In the genomic region with DNA sequence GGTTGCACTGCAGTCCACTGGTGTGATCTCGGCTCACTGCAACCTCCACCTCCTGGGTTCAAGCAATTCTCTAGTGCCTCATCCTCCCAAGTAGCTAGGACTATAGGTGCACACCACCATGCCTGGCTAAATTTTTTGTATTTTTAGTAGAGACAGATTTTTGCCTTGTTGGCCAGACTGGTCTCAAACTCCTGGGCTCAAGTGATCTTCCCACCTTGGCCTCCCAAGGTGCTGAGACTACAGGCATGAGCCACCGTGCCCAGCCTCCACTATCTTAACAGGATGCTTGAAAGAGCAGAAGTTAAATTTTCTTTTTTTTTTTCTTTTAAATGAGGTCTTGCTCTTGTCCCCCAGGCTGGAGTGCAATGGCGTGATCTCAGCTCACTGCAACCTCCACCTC, we compare ENCODE assay signal across 12 cellular contexts. TPM values are rescaled to one million over a fixed set of nuclear protein-coding genes. Genes with fewer than 3 reads are reported as not detected.
A peak's percentile ranks its signal among the peaks of the same experiment; 100 is the strongest.
DNase-seq lines count a peak whose midpoint lies in the region; ATAC-seq and TF ChIP-seq lines count a peak whose summit lies in the region.
"Not testable (repeated sequence)": the region's sequence is repeated elsewhere in the genome, so short reads cannot be mapped to it uniquely, and the experiment has no call there.
"Had no signal": no experiment of that assay in that cellular context is flagged by ENCODE, and none has a peak within 500 bp of the region (broad histone marks: within the 10 kb centered on the region; RNA-seq: fewer than 3 reads in every experiment).

No MANE protein-coding gene starts in this region.

- H3K36me3 Mint-ChIP-seq in chondrocyte (ENCODE audit: low read depth) = not testable (repeated sequence)
- H3K36me3 Mint-ChIP-seq in stimulated activated naive B cell treated with anti-CD40 and anti-IgM and Interleukin-4, amounts not matched to agents 10 μg/mL and 1 μg/mL and 100 μg/mL, for 72 hours = peaks cover 3 to 15% of the 10 kb centered on the region in 2 donors

- H3K4me1 Mint-ChIP-seq in chondrocyte (ENCODE audit: low read depth) = not testable (repeated sequence)
- peaks cover 23% of the 10 kb centered on the region in 2 donors for H3K4me1 Mint-ChIP-seq in stimulated activated naive B cell treated with anti-CD40 and anti-IgM and Interleukin-4, amounts not matched to agents 10 μg/mL and 1 μg/mL and 100 μg/mL, for 72 hours

- not testable (repeated sequence) for H3K4me3 Mint-ChIP-seq in chondrocyte (ENCODE audit: unreplicated experiment); stimulated activated naive B cell treated with anti-CD40 and anti-IgM and Interleukin-4, amounts not matched to agents 10 μg/mL and 1 μg/mL and 100 μg/mL, for 72 hours

- H3K27ac Mint-ChIP-seq in chondrocyte (ENCODE audit: unreplicated experiment) = not testable (repeated sequence)
- H3K27ac Mint-ChIP-seq in stimulated activated naive B cell treated with anti-CD40 and anti-IgM and Interleukin-4, amounts not matched to agents 10 μg/mL and 1 μg/mL and 100 μg/mL, for 72 hours = peak overlapping the region; percentile 20

- intact Hi-C loops in cardiac septum (cut with DNase I); sciatic nerve (cut with DNase I); upper lobe of right lung (cut with DNase I): not testable (repeated sequence)

- DNase-seq in chondrocyte (ENCODE audit: low spot score) = peak; percentile 5
- DNase-seq in cardiac septum (ENCODE audit: low spot score) = peak; percentile 35
- peak; percentile 9 for DNase-seq in mesenteric fat pad (ENCODE audit: low spot score)
- peak; percentile 12 for DNase-seq in sciatic nerve (ENCODE audit: low spot score)
- DNase-seq in stimulated activated naive B cell treated with anti-CD40 and anti-IgM and Interleukin-4, amounts not matched to agents 10 μg/mL and 1 μg/mL and 100 μg/mL, for 72 hours = not testable (repeated sequence)
- DNase-seq in upper lobe of right lung = peak; percentile 31

- not testable (repeated sequence) for TF ChIP-seq CTCF in chondrocyte (IDR thresholded peaks at IDR 0.05); upper lobe of right lung (IDR thresholded peaks at IDR 0.05)

- peaks cover 17% of the 10 kb centered on the region for H3K9me3 Mint-ChIP-seq in chondrocyte (ENCODE audit: low read depth)
- H3K9me3 Mint-ChIP-seq in stimulated activated naive B cell treated with anti-CD40 and anti-IgM and Interleukin-4, amounts not matched to agents 10 μg/mL and 1 μg/mL and 100 μg/mL, for 72 hours = peaks cover 4 to 11% of the 10 kb centered on the region in 2 donors

- ATAC-seq in sciatic nerve; stimulated activated naive B cell treated with anti-CD40 and anti-IgM and Interleukin-4, amounts not matched to agents 10 μg/mL and 1 μg/mL and 100 μg/mL, for 72 hours (replicated peaks); upper lobe of right lung: not testable (repeated sequence)

- H3K9me3 ChIP-seq in upper lobe of right lung = not testable (repeated sequence)

- H3K4me3 ChIP-seq in upper lobe of right lung = not testable (repeated sequence)

- not testable (repeated sequence) for H3K36me3 ChIP-seq in upper lobe of right lung

- not testable (repeated sequence) for H3K27me3 ChIP-seq in upper lobe of right lung

- not testable (repeated sequence) for H3K4me1 ChIP-seq in upper lobe of right lung

- H3K27me3 Mint-ChIP-seq in chondrocyte (ENCODE audit: low read depth) = peaks cover 11% of the 10 kb centered on the region
- H3K27me3 Mint-ChIP-seq in stimulated activated naive B cell treated with anti-CD40 and anti-IgM and Interleukin-4, amounts not matched to agents 10 μg/mL and 1 μg/mL and 100 μg/mL, for 72 hours = not testable (repeated sequence)

- not testable (repeated sequence) for H3K27ac ChIP-seq in upper lobe of right lung

RNA-seq across cellular contexts. Expression of gene PLA2G2F, which starts 8.6 kb away (rescaled TPM):
- total RNA-seq in chondrocyte = not detected in 3 replicates
- not detected for total RNA-seq in cardiac septum
- total RNA-seq in mesenteric fat pad = not detected
- total RNA-seq in sciatic nerve = not detected
- not detected for total RNA-seq in upper lobe of right lung
- total RNA-seq: A172; B cell; Caco-2; Calu3; CD4-positive, alpha-beta T cell; CD8-positive, alpha-beta T cell had no signal

RNA-seq across cellular contexts. Expression of gene PLA2G2D, which starts 11.2 kb away (rescaled TPM):
- total RNA-seq in chondrocyte (not detected in 3 replicates), cardiac septum (not detected), mesenteric fat pad (not detected), sciatic nerve (not detected), upper lobe of right lung (not detected)
- total RNA-seq: A172; Caco-2; Calu3; CD4-positive, alpha-beta T cell; CD8-positive, alpha-beta T cell had no signal

RNA-seq across cellular contexts. Expression of gene UBXN10, which starts 55.4 kb away (rescaled TPM):
- total RNA-seq in chondrocyte (not detected in 3 replicates), cardiac septum (0.30 TPM), mesenteric fat pad (0.29 TPM), sciatic nerve (0.13 TPM), upper lobe of right lung (0.87 TPM)
- total RNA-seq: A172 had no signal

RNA-seq across cellular contexts. Expression of gene PLA2G2C, which starts 55.8 kb away (rescaled TPM):
- total RNA-seq in chondrocyte = not detected in 3 replicates
- total RNA-seq in cardiac septum = not detected
- 0.74 TPM for total RNA-seq in mesenteric fat pad
- 0.36 TPM for total RNA-seq in sciatic nerve
- not detected for total RNA-seq in upper lobe of right lung
- total RNA-seq: A172; B cell; Caco-2; Calu3; CD4-positive, alpha-beta T cell; CD8-positive, alpha-beta T cell had no signal
